10 cellular contexts compared by ENCODE assay signal in genomic region chr10:114684085-114684821, GRCh38. TPM values are rescaled to one million over a fixed set of nuclear protein-coding genes. Genes with fewer than 3 reads are reported as not detected.
DNase-seq lines count a peak whose midpoint lies in the region; ATAC-seq and TF ChIP-seq lines count a peak whose summit lies in the region.
"Had no signal": no experiment of that assay in that cellular context is flagged by ENCODE, and none has a peak within 500 bp of the region (broad histone marks: within the 10 kb centered on the region; RNA-seq: fewer than 3 reads in every experiment).

No MANE protein-coding gene starts in this region.

- POLR2A ChIA-PET in PC-3 (lab: Charles Lee; ENCODE audit: unreplicated experiment) = no interaction called here

- no peak overlapping the region for H3K9ac ChIP-seq in PC-3 (ENCODE audit: low read length)
- H3K9ac ChIP-seq in mucosa of rectum (ENCODE audit: low read depth in 1 of 2, low read length in 2 of 2) = peak overlapping the region; percentile 59 to 60

- no peaks in the 10 kb centered on the region for H4K20me1 ChIP-seq in PC-3 (ENCODE audit: low read length)

- DNase-seq in PC-3 (peak; percentile 43), ureter (ENCODE audit: low spot score) (peak; percentile 54), activated gamma-delta T cell treated with Interleukin-2 at 50 U/mL for 16 hours (no peak)
- DNase-seq in activated T-helper 2 cell treated with anti-CD3 and anti-CD28 coated beads, Interferon-gamma antibody, Interleukin-2, Interleukin-4, amounts not matched to agents 10 μg/mL and 5 μg/mL and 100 μg/mL, durations not matched to agents 14 hours and 24 hours and 36 hours (ENCODE audit: low spot score) = no peak
- DNase-seq: activated T-cell treated with anti-CD3 and anti-CD28 coated beads for 4 hours, PC-9 had no signal

- CTCF ChIA-PET in PC-3 (lab: Charles Lee) = no interaction called here

- peak overlapping the region; percentile 49 for H2AFZ ChIP-seq in PC-3 (ENCODE audit: low read length)
- H2AFZ ChIP-seq: PC-9 had no signal

- H3K9me3 ChIP-seq in PC-3 (ENCODE audit: low read length) (no peaks in the 10 kb centered on the region), mucosa of rectum (ENCODE audit: control insufficient read depth in 2 of 2, low read length in 2 of 2) (no peaks in the 10 kb centered on the region)

- peak overlapping the region; percentile 53; the same call in 1 of the 2 replicates for H3K4me3 ChIP-seq in PC-3 (ENCODE audit: low read length)
- H3K4me3 ChIP-seq in mucosa of rectum (ENCODE audit: low read length in 2 of 2) = peak overlapping the region; percentile 64 to 66
- H3K4me3 ChIP-seq: PC-9 had no signal

- ATAC-seq in PC-3 (peak; percentile 82), esophagus mucosa (peak; percentile 65), HG02938 (IDR thresholded peaks at IDR 0.05; ENCODE audit: unreplicated experiment) (no peak)

- H3K9me3 Mint-ChIP-seq in activated T-helper 2 cell treated with anti-CD3 and anti-CD28 coated beads, Interferon-gamma antibody, Interleukin-2, Interleukin-4, amounts not matched to agents 10 μg/mL and 5 μg/mL and 100 μg/mL, durations not matched to agents 14 hours and 24 hours and 36 hours = no peaks in the 10 kb centered on the region
- H3K9me3 Mint-ChIP-seq: stimulated activated naive CD8-positive, alpha-beta T cell treated with anti-CD3 and anti-CD28 coated beads, Interleukin-15, Interleukin-2, amounts not matched to agents 100 ng/mL and 50 ng/mL, for 24 hours had no signal

- H3K4me2 ChIP-seq in PC-3 (ENCODE audit: low read length) = peak overlapping the region; percentile 82
- H3K4me2 ChIP-seq: PC-9 had no signal

- intact Hi-C loops in PC-3 (cut with micrococcal nuclease) = loop anchor here (5.0 kb wide), 1 partner anchor 52 kb away; no protein-coding TSS in a partner anchor
- intact Hi-C loops in activated T-helper 2 cell treated with anti-CD3 and anti-CD28 coated beads, Interferon-gamma antibody, Interleukin-2, Interleukin-4, amounts not matched to agents 10 μg/mL and 5 μg/mL and 100 μg/mL, durations not matched to agents 14 hours and 24 hours and 36 hours (cut with micrococcal nuclease) = no loop called here

- BruUV-seq in PC-3 (replicated peaks; lab: Mats Ljungman, UMichigan) = no TSS peak

- peaks cover 15% of the 10 kb centered on the region for H3K27me3 Mint-ChIP-seq in activated T-helper 2 cell treated with anti-CD3 and anti-CD28 coated beads, Interferon-gamma antibody, Interleukin-2, Interleukin-4, amounts not matched to agents 10 μg/mL and 5 μg/mL and 100 μg/mL, durations not matched to agents 14 hours and 24 hours and 36 hours (ENCODE audit: low read depth)
- H3K27me3 Mint-ChIP-seq: stimulated activated naive CD8-positive, alpha-beta T cell treated with anti-CD3 and anti-CD28 coated beads, Interleukin-15, Interleukin-2, amounts not matched to agents 100 ng/mL and 50 ng/mL, for 24 hours had no signal

- peaks cover 4% of the 10 kb centered on the region for H3F3A ChIP-seq in PC-3 (ENCODE audit: low read length, unreplicated experiment)

- H3K36me3 Mint-ChIP-seq in activated T-helper 2 cell treated with anti-CD3 and anti-CD28 coated beads, Interferon-gamma antibody, Interleukin-2, Interleukin-4, amounts not matched to agents 10 μg/mL and 5 μg/mL and 100 μg/mL, durations not matched to agents 14 hours and 24 hours and 36 hours (ENCODE audit: low read depth) = no peaks in the 10 kb centered on the region

- H3K4me3 Mint-ChIP-seq in activated T-helper 2 cell treated with anti-CD3 and anti-CD28 coated beads, Interferon-gamma antibody, Interleukin-2, Interleukin-4, amounts not matched to agents 10 μg/mL and 5 μg/mL and 100 μg/mL, durations not matched to agents 14 hours and 24 hours and 36 hours (ENCODE audit: low read depth) = no peak overlapping the region
- H3K4me3 Mint-ChIP-seq: stimulated activated naive CD8-positive, alpha-beta T cell treated with anti-CD3 and anti-CD28 coated beads, Interleukin-15, Interleukin-2, amounts not matched to agents 100 ng/mL and 50 ng/mL, for 24 hours had no signal

- no peak for TF ChIP-seq CTCF in PC-3 (conservative IDR thresholded peaks at IDR 0.05; ENCODE audit: low read depth, low read length)

- H3K27ac Mint-ChIP-seq in activated T-helper 2 cell treated with anti-CD3 and anti-CD28 coated beads, Interferon-gamma antibody, Interleukin-2, Interleukin-4, amounts not matched to agents 10 μg/mL and 5 μg/mL and 100 μg/mL, durations not matched to agents 14 hours and 24 hours and 36 hours = no peak overlapping the region
- H3K27ac Mint-ChIP-seq: stimulated activated naive CD8-positive, alpha-beta T cell treated with anti-CD3 and anti-CD28 coated beads, Interleukin-15, Interleukin-2, amounts not matched to agents 100 ng/mL and 50 ng/mL, for 24 hours had no signal

- H3K4me1 Mint-ChIP-seq in activated T-helper 2 cell treated with anti-CD3 and anti-CD28 coated beads, Interferon-gamma antibody, Interleukin-2, Interleukin-4, amounts not matched to agents 10 μg/mL and 5 μg/mL and 100 μg/mL, durations not matched to agents 14 hours and 24 hours and 36 hours (ENCODE audit: low read depth) = no peaks in the 10 kb centered on the region

- H3K9me2 ChIP-seq in PC-3 (replicated peaks; ENCODE audit: low read length) = no peaks in the 10 kb centered on the region

- H3K4me1 ChIP-seq in PC-3 (ENCODE audit: insufficient read depth, low read length) = peaks cover 40% of the 10 kb centered on the region
- peaks cover 24 to 34% of the 10 kb centered on the region in 2 donors for H3K4me1 ChIP-seq in mucosa of rectum (ENCODE audit: control insufficient read depth in 2 of 2, insufficient read depth in 2 of 2, low read length in 2 of 2)

- no peaks in the 10 kb centered on the region for H3K27me3 ChIP-seq in PC-3 (ENCODE audit: low read length)
- H3K27me3 ChIP-seq in mucosa of rectum (ENCODE audit: control insufficient read depth in 2 of 2, insufficient read depth in 2 of 2, low read length in 2 of 2) = no peaks in the 10 kb centered on the region

- H3K27ac ChIP-seq in PC-3 (ENCODE audit: low read length) (peak overlapping the region; percentile 69), mucosa of rectum (ENCODE audit: low read depth in 2 of 2, low read length in 2 of 2) (peak overlapping the region; percentile 90 to 91)
- H3K27ac ChIP-seq: PC-9 had no signal

- H3K79me2 ChIP-seq in PC-3 (ENCODE audit: low read length) = no peaks in the 10 kb centered on the region

- H3K36me3 ChIP-seq in PC-3 (ENCODE audit: low read depth, low read length) (no peaks in the 10 kb centered on the region), mucosa of rectum (ENCODE audit: control insufficient read depth in 2 of 2, insufficient read depth in 2 of 2, low read length in 2 of 2) (no peaks in the 10 kb centered on the region)

RNA-seq across cellular contexts. Expression of gene ABLIM1, which starts 26.2 kb away (rescaled TPM):
- total RNA-seq in PC-3 (2014; rRNA removed) (12.3 and 13.8 TPM in 2 replicates), esophagus mucosa (304 TPM), ureter (129 TPM)
- total RNA-seq in activated T-helper 2 cell treated with anti-CD3 and anti-CD28 coated beads, Interferon-gamma antibody, Interleukin-2, Interleukin-4, amounts not matched to agents 10 μg/mL and 5 μg/mL and 100 μg/mL, durations not matched to agents 14 hours and 24 hours and 36 hours = 37.9 and 39.8 TPM in 2 replicates

Comparison
In these comparisons a context has a peak if more than half of its experiments do, and no peak if none do; other contexts are left out.
1. DNase-seq: peak in PC-3 (single experiment) and ureter (single experiment); none in activated T-helper 2 cell treated with anti-CD3 and anti-CD28 coated beads, Interferon-gamma antibody, Interleukin-2, Interleukin-4, amounts not matched to agents 10 μg/mL and 5 μg/mL and 100 μg/mL, durations not matched to agents 14 hours and 24 hours and 36 hours (single experiment) and activated gamma-delta T cell treated with Interleukin-2 at 50 U/mL for 16 hours (single experiment).